ENCODE assay signal across 8 cellular contexts in the genomic region with DNA sequence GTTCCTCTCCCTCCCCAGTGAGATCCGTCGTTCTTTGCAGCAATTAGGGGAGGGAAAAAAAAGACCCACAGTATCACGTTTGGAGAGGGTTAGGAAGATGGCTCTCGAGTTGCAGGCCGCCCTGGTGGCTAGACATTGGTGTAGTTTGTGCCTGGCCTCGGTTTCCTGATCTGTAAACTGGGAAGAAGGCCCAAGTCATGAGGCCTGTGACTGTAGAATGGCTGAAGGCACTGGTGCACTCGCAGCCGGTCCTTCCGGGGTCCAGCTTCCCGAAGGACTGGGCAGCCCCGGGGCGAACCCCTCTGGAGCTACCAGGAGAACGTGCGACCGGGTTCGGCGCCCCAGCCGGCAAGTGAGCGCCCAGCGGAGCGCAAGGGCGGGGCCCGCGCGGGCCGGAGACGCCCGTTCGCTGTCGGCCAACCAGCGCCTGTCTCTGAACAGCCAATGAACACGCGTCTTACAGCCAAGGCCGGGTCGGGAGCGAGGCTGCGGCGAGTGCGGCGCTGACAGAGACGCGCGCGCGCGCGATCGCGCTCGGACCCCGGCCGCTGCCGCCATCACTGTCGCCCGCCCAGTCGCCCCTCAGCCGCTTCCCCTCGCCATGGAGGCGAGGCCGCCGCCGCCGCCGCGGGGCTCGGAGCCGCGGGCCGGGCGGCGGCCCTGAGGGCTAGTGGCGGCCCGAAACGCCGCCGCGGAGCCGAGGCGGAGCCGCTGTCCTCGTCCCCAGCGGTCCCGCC. TPM values are rescaled to one million over a fixed set of nuclear protein-coding genes. Genes with fewer than 3 reads are reported as not detected.
A peak's percentile ranks its signal among the peaks of the same experiment; 100 is the strongest.
DNase-seq lines count a peak whose midpoint lies in the region; ATAC-seq and TF ChIP-seq lines count a peak whose summit lies in the region.

A gene with protein sequence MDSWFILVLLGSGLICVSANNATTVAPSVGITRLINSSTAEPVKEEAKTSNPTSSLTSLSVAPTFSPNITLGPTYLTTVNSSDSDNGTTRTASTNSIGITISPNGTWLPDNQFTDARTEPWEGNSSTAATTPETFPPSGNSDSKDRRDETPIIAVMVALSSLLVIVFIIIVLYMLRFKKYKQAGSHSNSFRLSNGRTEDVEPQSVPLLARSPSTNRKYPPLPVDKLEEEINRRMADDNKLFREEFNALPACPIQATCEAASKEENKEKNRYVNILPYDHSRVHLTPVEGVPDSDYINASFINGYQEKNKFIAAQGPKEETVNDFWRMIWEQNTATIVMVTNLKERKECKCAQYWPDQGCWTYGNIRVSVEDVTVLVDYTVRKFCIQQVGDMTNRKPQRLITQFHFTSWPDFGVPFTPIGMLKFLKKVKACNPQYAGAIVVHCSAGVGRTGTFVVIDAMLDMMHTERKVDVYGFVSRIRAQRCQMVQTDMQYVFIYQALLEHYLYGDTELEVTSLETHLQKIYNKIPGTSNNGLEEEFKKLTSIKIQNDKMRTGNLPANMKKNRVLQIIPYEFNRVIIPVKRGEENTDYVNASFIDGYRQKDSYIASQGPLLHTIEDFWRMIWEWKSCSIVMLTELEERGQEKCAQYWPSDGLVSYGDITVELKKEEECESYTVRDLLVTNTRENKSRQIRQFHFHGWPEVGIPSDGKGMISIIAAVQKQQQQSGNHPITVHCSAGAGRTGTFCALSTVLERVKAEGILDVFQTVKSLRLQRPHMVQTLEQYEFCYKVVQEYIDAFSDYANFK (plus strand): TSS at position 472 of the 737 bp plus-strand sequence. CDS start 90,797 bp downstream, outside the sequence.

- POLR2A ChIA-PET in activated CD4-positive, alpha-beta T cell treated with anti-CD3 and anti-CD28 coated beads, Interleukin-2, amount 10 ng/mL, durations not matched to agents 7 days and 5 days (lab: Charles Lee): interaction anchor here (1.0 kb wide), 1 partner anchor 128 kb away, joined by 3 read pairs; no protein-coding TSS in a partner anchor

- peaks cover 19% of the 10 kb centered on the region for H3K36me3 Mint-ChIP-seq in activated CD4-positive, alpha-beta T cell treated with anti-CD3 and anti-CD28 coated beads, Interleukin-2, amount 10 ng/mL, durations not matched to agents 7 days and 5 days (ENCODE audit: low read depth)

- TF ChIP-seq CTCF in coronary artery (IDR thresholded peaks at IDR 0.05): no peak

- H3K27ac Mint-ChIP-seq in activated CD4-positive, alpha-beta T cell treated with anti-CD3 and anti-CD28 coated beads, Interleukin-2, amount 10 ng/mL, durations not matched to agents 7 days and 5 days: peak within 1 kb of the TSS; percentile 92

- H3K27me3 Mint-ChIP-seq in activated CD4-positive, alpha-beta T cell treated with anti-CD3 and anti-CD28 coated beads, Interleukin-2, amount 10 ng/mL, durations not matched to agents 7 days and 5 days: no peaks in the 10 kb centered on the region

- ATAC-seq in GM19324 (IDR thresholded peaks at IDR 0.05; ENCODE audit: low FRiP score, unreplicated experiment): peak; percentile 94
- ATAC-seq in HG03469 (IDR thresholded peaks at IDR 0.05; ENCODE audit: unreplicated experiment): peak; percentile 82
- peak; percentile 95 for ATAC-seq in left lobe of liver

- DNase-seq in NCI-H526 (lab: John Stamatoyannopoulos, UW): peak; percentile 81 to 97
- peak; percentile 94 for DNase-seq in activated CD4-positive, alpha-beta T cell treated with anti-CD3 and anti-CD28 coated beads, Interleukin-2, amount 10 ng/mL, durations not matched to agents 7 days and 5 days
- DNase-seq in coronary artery (ENCODE audit: low spot score): peak; percentile 93
- peak; percentile 95 for DNase-seq in left lobe of liver (ENCODE audit: low spot score)
- DNase-seq in stimulated activated CD4-positive, alpha-beta T cell treated with anti-CD3 and anti-CD28 coated beads, Interleukin-2, amount 100 ng/mL, for 24 hours: peak; percentile 91 to 93

- H3K27ac ChIP-seq in BLaER1: peak within 1 kb of the TSS; percentile 96
- peak within 1 kb of the TSS; percentile 53 to 77 for H3K27ac ChIP-seq in coronary artery

- H3K27me3 ChIP-seq in BLaER1: peaks cover 22% of the 10 kb centered on the region

- peaks cover 45% of the 10 kb centered on the region for H3K4me1 ChIP-seq in BLaER1

- CTCF ChIA-PET in activated CD4-positive, alpha-beta T cell treated with anti-CD3 and anti-CD28 coated beads, Interleukin-2, amount 10 ng/mL, durations not matched to agents 7 days and 5 days (lab: Charles Lee): interaction anchor here (0.8 to 3.8 kb wide), 2 partner anchors 12 to 21 kb away, joined by 3 to 15 read pairs; no protein-coding TSS in a partner anchor

- peak within 1 kb of the TSS; percentile 87 for H3K4me3 Mint-ChIP-seq in activated CD4-positive, alpha-beta T cell treated with anti-CD3 and anti-CD28 coated beads, Interleukin-2, amount 10 ng/mL, durations not matched to agents 7 days and 5 days

- peak within 1 kb of the TSS; percentile 92 for H3K9ac ChIP-seq in BLaER1

- peaks cover 25% of the 10 kb centered on the region for H3K36me3 ChIP-seq in BLaER1

- no peaks in the 10 kb centered on the region for H3K9me3 ChIP-seq in BLaER1

- H3K4me3 ChIP-seq in BLaER1 (peak within 1 kb of the TSS; percentile 86), coronary artery (peak within 1 kb of the TSS; percentile 91)

- no peaks in the 10 kb centered on the region for H3K9me3 Mint-ChIP-seq in activated CD4-positive, alpha-beta T cell treated with anti-CD3 and anti-CD28 coated beads, Interleukin-2, amount 10 ng/mL, durations not matched to agents 7 days and 5 days

- H4K20me1 ChIP-seq in BLaER1: peaks cover 41% of the 10 kb centered on the region

- peak within 1 kb of the TSS; percentile 88 for H3K4me2 ChIP-seq in BLaER1

- peaks cover 48% of the 10 kb centered on the region for H3K4me1 Mint-ChIP-seq in activated CD4-positive, alpha-beta T cell treated with anti-CD3 and anti-CD28 coated beads, Interleukin-2, amount 10 ng/mL, durations not matched to agents 7 days and 5 days

RNA-seq across cellular contexts. Expression of the gene that starts here (rescaled TPM):
- total RNA-seq in activated CD4-positive, alpha-beta T cell treated with anti-CD3 and anti-CD28 coated beads, Interleukin-2, amount 10 ng/mL, durations not matched to agents 7 days and 5 days: 10 to 100 TPM; 66.4 to 83.9 TPM
- total RNA-seq in left lobe of liver: 15.3 TPM

Comparison
In these comparisons a context has a peak if more than half of its experiments do, and no peak if none do; other contexts are left out.
1. Peak in every context shown above with its lines: DNase-seq, ATAC-seq, H3K4me3 ChIP-seq and H3K27ac ChIP-seq.